11 cellular contexts compared by ENCODE assay signal in the genomic region with DNA sequence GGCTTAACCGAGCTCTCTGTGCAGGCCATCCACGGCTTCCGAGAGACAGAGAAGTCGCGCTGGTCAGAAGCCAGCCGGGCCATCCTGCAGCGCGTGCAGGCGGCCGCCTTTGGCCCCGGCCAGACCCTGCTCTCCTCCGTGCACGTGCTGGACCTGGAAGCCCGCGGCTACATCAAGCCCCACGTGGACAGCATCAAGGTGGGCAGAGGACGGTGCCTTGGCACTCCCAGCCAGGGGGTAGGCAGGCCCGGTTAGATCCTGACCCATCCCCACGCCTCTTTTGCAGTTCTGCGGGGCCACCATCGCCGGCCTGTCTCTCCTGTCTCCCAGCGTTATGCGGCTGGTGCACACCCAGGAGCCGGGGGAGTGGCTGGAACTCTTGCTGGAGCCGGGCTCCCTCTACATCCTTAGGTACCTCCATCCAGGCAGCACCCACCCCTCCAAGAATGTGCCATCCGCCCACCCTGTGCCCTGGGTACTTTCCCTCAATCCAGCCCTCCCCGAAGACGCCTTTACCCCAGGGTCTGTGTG. TPM values are rescaled to one million over a fixed set of nuclear protein-coding genes. Genes with fewer than 3 reads are reported as not detected.
DNase-seq lines count a peak whose midpoint lies in the region; ATAC-seq, FAIRE-seq and TF ChIP-seq lines count a peak whose summit lies in the region.
"Had no signal": no experiment of that assay in that cellular context is flagged by ENCODE, and none has a peak within 500 bp of the region (broad histone marks: within the 10 kb centered on the region; RNA-seq: fewer than 3 reads in every experiment).

No MANE protein-coding gene starts in this region.

- no peak for DNase-seq in T-helper 2 cell treated with Interferon-gamma antibody and Interleukin-4, amounts not matched to agents 5 μg/mL and 100 μg/mL, for 36 hours (ENCODE audit: low spot score)
- DNase-seq in T-helper 2 cell (no peak), kidney (peak; percentile 85), testis (no peak), SHP77 treated with DMSO at 0.1 percent for 48 hours (lab: John Stamatoyannopoulos, UW) (no peak)
- DNase-seq in stimulated activated CD4-positive, alpha-beta T cell treated with anti-CD3 and anti-CD28 coated beads, Interleukin-2, amount 100 ng/mL, for 24 hours, result no peak
- DNase-seq: activated naive CD4-positive, alpha-beta T cell treated with anti-CD3 and anti-CD28 coated beads for 36 hours; SW 1271 had no signal

- intact Hi-C loops in kidney (cut with DNase I) (no loop called here), testis (cut with DNase I; ENCODE audit: low total_unique reads) (no loop called here)

- H3K4me3 ChIP-seq in kidney (ENCODE audit: low read length in 2 of 2) (peak overlapping the region; percentile 32 to 53), testis (peak overlapping the region in 1 of 2 donors; percentile 97)

- H3K36me3 ChIP-seq in kidney (ENCODE audit: control insufficient read depth in 1 of 2, insufficient read depth in 2 of 2, low read length in 2 of 2) (peaks cover 0 to 2% of the 10 kb centered on the region in 2 donors), testis (ENCODE audit: low read depth, missing control alignments) (no peaks in the 10 kb centered on the region)

- FAIRE-seq in kidney (lab: Jason Lieb, UNC), result no peak

- peaks cover 16% of the 10 kb centered on the region for H3K4me1 Mint-ChIP-seq in T-helper 2 cell treated with Interferon-gamma antibody and Interleukin-4, amounts not matched to agents 5 μg/mL and 100 μg/mL, for 36 hours (ENCODE audit: low read depth)
- peaks cover 12% of the 10 kb centered on the region for H3K4me1 Mint-ChIP-seq in activated T-helper 17 cell treated with anti-CD3 and anti-CD28 coated beads, Interleukin-2, amount 50 U/mL, for 72 hours

- no peaks in the 10 kb centered on the region for H3K27me3 Mint-ChIP-seq in T-helper 2 cell treated with Interferon-gamma antibody and Interleukin-4, amounts not matched to agents 5 μg/mL and 100 μg/mL, for 36 hours (ENCODE audit: low read depth)
- no peaks in the 10 kb centered on the region for H3K27me3 Mint-ChIP-seq in activated T-helper 17 cell treated with anti-CD3 and anti-CD28 coated beads, Interleukin-2, amount 50 U/mL, for 72 hours

- H3K4me3 Mint-ChIP-seq in T-helper 2 cell treated with Interferon-gamma antibody and Interleukin-4, amounts not matched to agents 5 μg/mL and 100 μg/mL, for 36 hours, result peak overlapping the region; percentile 88
- peak overlapping the region; percentile 78 for H3K4me3 Mint-ChIP-seq in activated T-helper 17 cell treated with anti-CD3 and anti-CD28 coated beads, Interleukin-2, amount 50 U/mL, for 72 hours

- no peak for TF ChIP-seq POLR2A in testis (IDR thresholded peaks at IDR 0.05)

- no peak overlapping the region for H3K9ac ChIP-seq in kidney (ENCODE audit: low read length in 2 of 2)

- peak overlapping the region in 1 of 2 donors; percentile 41 for H3K27ac ChIP-seq in kidney (ENCODE audit: low read depth in 2 of 2, low read length in 2 of 2)
- H3K27ac ChIP-seq in testis, result peak overlapping the region; percentile 26 to 99

- no peak for ATAC-seq in activated T-helper 17 cell treated with anti-CD3 and anti-CD28 coated beads, Interleukin-2, amount 50 U/mL, for 72 hours (replicated peaks)
- no peak for ATAC-seq in GM18861 (IDR thresholded peaks at IDR 0.05; ENCODE audit: unreplicated experiment)

- H3K9me3 Mint-ChIP-seq in T-helper 2 cell treated with Interferon-gamma antibody and Interleukin-4, amounts not matched to agents 5 μg/mL and 100 μg/mL, for 36 hours, result no peaks in the 10 kb centered on the region
- no peaks in the 10 kb centered on the region for H3K9me3 Mint-ChIP-seq in activated T-helper 17 cell treated with anti-CD3 and anti-CD28 coated beads, Interleukin-2, amount 50 U/mL, for 72 hours
- H3K9me3 Mint-ChIP-seq: activated naive CD4-positive, alpha-beta T cell treated with anti-CD3 and anti-CD28 coated beads for 36 hours had no signal

- no peaks in the 10 kb centered on the region for H3K9me3 ChIP-seq in kidney (ENCODE audit: control insufficient read depth in 1 of 2, low read length in 2 of 2)
- no peaks in the 10 kb centered on the region for H3K9me3 ChIP-seq in testis

- no peak overlapping the region for H3K27ac Mint-ChIP-seq in T-helper 2 cell treated with Interferon-gamma antibody and Interleukin-4, amounts not matched to agents 5 μg/mL and 100 μg/mL, for 36 hours
- H3K27ac Mint-ChIP-seq in activated T-helper 17 cell treated with anti-CD3 and anti-CD28 coated beads, Interleukin-2, amount 50 U/mL, for 72 hours, result no peak overlapping the region

- WGBS in testis, 2 donors, result 39 to 42% methylated on average over 11 to 29 of the region's 29 CpGs

- TF ChIP-seq CTCF in kidney (IDR thresholded peaks at IDR 0.05; ENCODE audit: borderline replicate concordance, extremely low read depth, insufficient read depth) (no peak), testis (IDR thresholded peaks at IDR 0.05) (no peak)

- no peaks in the 10 kb centered on the region for H3K27me3 ChIP-seq in testis

- peaks cover 13% of the 10 kb centered on the region for H3K36me3 Mint-ChIP-seq in T-helper 2 cell treated with Interferon-gamma antibody and Interleukin-4, amounts not matched to agents 5 μg/mL and 100 μg/mL, for 36 hours (ENCODE audit: low read depth)
- H3K36me3 Mint-ChIP-seq in activated T-helper 17 cell treated with anti-CD3 and anti-CD28 coated beads, Interleukin-2, amount 50 U/mL, for 72 hours (ENCODE audit: low read depth), result peaks cover 21% of the 10 kb centered on the region

- H3K4me1 ChIP-seq in kidney (ENCODE audit: control insufficient read depth in 1 of 2, insufficient read depth in 1 of 2, low read depth in 1 of 2, low read length in 2 of 2), result peaks cover 0 to 8% of the 10 kb centered on the region in 2 donors
- peaks cover 8% of the 10 kb centered on the region for H3K4me1 ChIP-seq in testis

RNA-seq across cellular contexts. Expression of a gene that starts 1.5 kb away (rescaled TPM):
- total RNA-seq in activated T-helper 17 cell treated with anti-CD3 and anti-CD28 coated beads, Interleukin-2, amount 50 U/mL, for 72 hours, result 1 to 10 TPM; 1.9 to 2.8 TPM
- total RNA-seq in kidney (2.0 TPM), testis (1 to 10 TPM; 2.9 to 5.1 TPM)
- polyA plus RNA-seq in kidney (ENCODE audit: insufficient read depth, low read depth, low replicate concordance) (1.9 TPM), testis (ENCODE audit: insufficient read depth, low read depth, low replicate concordance) (1.1 TPM)

RNA-seq across cellular contexts. Expression of a gene that starts 1.6 kb away (rescaled TPM):
- 10 to 100 TPM; 41.1 to 69.7 TPM for total RNA-seq in activated T-helper 17 cell treated with anti-CD3 and anti-CD28 coated beads, Interleukin-2, amount 50 U/mL, for 72 hours
- total RNA-seq in kidney, result 70.3 TPM
- 175 TPM for polyA plus RNA-seq in kidney (ENCODE audit: insufficient read depth, low read depth, low replicate concordance)
- total RNA-seq in testis, result 100 to 1,000 TPM; 243 to 524 TPM
- polyA plus RNA-seq in testis (ENCODE audit: insufficient read depth, low read depth, low replicate concordance), result 608 TPM

RNA-seq across cellular contexts. Expression of a gene that starts 12.9 kb away (rescaled TPM):
- total RNA-seq in activated T-helper 17 cell treated with anti-CD3 and anti-CD28 coated beads, Interleukin-2, amount 50 U/mL, for 72 hours, result 100 to 1,000 TPM; 153 to 217 TPM
- total RNA-seq in kidney, result 63.7 TPM
- polyA plus RNA-seq in kidney (ENCODE audit: insufficient read depth, low read depth, low replicate concordance), result 104 TPM
- 100 to 1,000 TPM in 1 of 2 donors, 10 to 100 TPM in 1; 52.1 to 101 TPM for total RNA-seq in testis
- 113 TPM for polyA plus RNA-seq in testis (ENCODE audit: insufficient read depth, low read depth, low replicate concordance)

RNA-seq across cellular contexts. Expression of a gene that starts 18.7 kb away (rescaled TPM):
- 10 to 100 TPM; 53.8 to 56.1 TPM for total RNA-seq in activated T-helper 17 cell treated with anti-CD3 and anti-CD28 coated beads, Interleukin-2, amount 50 U/mL, for 72 hours
- total RNA-seq in kidney (61.7 TPM), testis (10 to 100 TPM; 78.1 to 81.1 TPM)
- polyA plus RNA-seq in kidney (ENCODE audit: insufficient read depth, low read depth, low replicate concordance) (44.1 TPM), testis (ENCODE audit: insufficient read depth, low read depth, low replicate concordance) (122 TPM)

RNA-seq across cellular contexts. Expression of a gene that starts 40.8 kb away (rescaled TPM):
- not detected for total RNA-seq in activated T-helper 17 cell treated with anti-CD3 and anti-CD28 coated beads, Interleukin-2, amount 50 U/mL, for 72 hours
- total RNA-seq in kidney (not detected), testis (under 1 TPM; 0.39 to 0.99 TPM)
- polyA plus RNA-seq in kidney (ENCODE audit: insufficient read depth, low read depth, low replicate concordance) (not detected), testis (ENCODE audit: insufficient read depth, low read depth, low replicate concordance) (1.0 TPM)
- total RNA-seq: A172; activated naive CD4-positive, alpha-beta T cell treated with anti-CD3 and anti-CD28 coated beads for 36 hours had no signal
